ENCODE assay signal across 15 cellular contexts in genomic region chr15:63950911-63951481, GRCh38.
DNase-seq lines count a peak whose midpoint lies in the region; ATAC-seq and TF ChIP-seq lines count a peak whose summit lies in the region.
"Had no signal": no experiment of that assay in that cellular context is flagged by ENCODE, and none has a peak within 500 bp of the region (broad histone marks: within the 10 kb centered on the region; RNA-seq: fewer than 3 reads in every experiment).

No MANE protein-coding gene starts in this region.

- no peak overlapping the region for H3K4me3 ChIP-seq in ascending aorta
- no peak overlapping the region for H3K4me3 ChIP-seq in foreskin fibroblast (ENCODE audit: low read depth in 1 of 2, low read length in 2 of 2)
- no peak overlapping the region for H3K4me3 ChIP-seq in thyroid gland (replicated peaks in 1 of 3)

- H3K9me3 Mint-ChIP-seq in T-helper 2 cell treated with Interferon-gamma antibody and Interleukin-4, amounts not matched to agents 5 μg/mL and 100 μg/mL, for 36 hours, result peaks cover 2% of the 10 kb centered on the region
- H3K9me3 Mint-ChIP-seq: activated naive CD4-positive, alpha-beta T cell treated with anti-CD3 and anti-CD28 coated beads, Interleukin-2, amount 10 ng/mL, durations not matched to agents 7 days and 5 days; dendritic cell treated with granulocyte-macrophage colony-stimulating factor and Interleukin-4, amounts not matched to agents 40 ng/mL and 50 ng/mL, for 4 days had no signal

- WGBS in thyroid gland, 2 donors, result 79 to 84% methylated on average over 6 of the region's 6 CpGs

- no peak overlapping the region for H3K4me3 Mint-ChIP-seq in T-helper 2 cell treated with Interferon-gamma antibody and Interleukin-4, amounts not matched to agents 5 μg/mL and 100 μg/mL, for 36 hours
- H3K4me3 Mint-ChIP-seq: activated CD4-positive, alpha-beta memory T cell treated with anti-CD3 and anti-CD28 coated beads for 36 hours; activated naive CD4-positive, alpha-beta T cell treated with anti-CD3 and anti-CD28 coated beads, Interleukin-2, amount 10 ng/mL, durations not matched to agents 7 days and 5 days; dendritic cell treated with granulocyte-macrophage colony-stimulating factor and Interleukin-4, amounts not matched to agents 40 ng/mL and 50 ng/mL, for 4 days had no signal

- intact Hi-C loops in ascending aorta (cut with DNase I), result no loop called here
- intact Hi-C loops in thyroid gland (cut with DNase I), result no loop called here

- DNase-seq in T-helper 2 cell treated with Interferon-gamma antibody and Interleukin-4, amounts not matched to agents 5 μg/mL and 100 μg/mL, for 36 hours (ENCODE audit: low spot score), result peak; percentile 1
- DNase-seq in T-helper 2 cell (no peak), ascending aorta (ENCODE audit: low spot score in 2 of 2) (no peak), foreskin fibroblast (peak; percentile 80 to 90), thyroid gland (no peak), superior temporal gyrus (ENCODE audit: extremely low spot score) (no peak), nucleus accumbens (lab: John Stamatoyannopoulos, UW) (no peak)
- DNase-seq: activated CD4-positive, alpha-beta memory T cell treated with anti-CD3 and anti-CD28 coated beads for 36 hours; activated naive CD4-positive, alpha-beta T cell treated with anti-CD3 and anti-CD28 coated beads, Interleukin-2, amount 10 ng/mL, durations not matched to agents 7 days and 5 days; DMS 273 treated with DMSO at 0.1 percent for 48 hours; NCI-H2171; substantia nigra had no signal

- H3K36me3 ChIP-seq in ascending aorta (no peaks in the 10 kb centered on the region), thyroid gland (no peaks in the 10 kb centered on the region)

- no peaks in the 10 kb centered on the region for H3K27me3 ChIP-seq in ascending aorta
- no peaks in the 10 kb centered on the region for H3K27me3 ChIP-seq in thyroid gland

- no peak for TF ChIP-seq CTCF in ascending aorta (IDR thresholded peaks at IDR 0.05)
- TF ChIP-seq CTCF in foreskin fibroblast (IDR thresholded peaks at IDR 0.05; ENCODE audit: low read depth, low read length), result no peak
- TF ChIP-seq CTCF in thyroid gland (IDR thresholded peaks at IDR 0.05), result no peak

- H3K4me1 ChIP-seq in ascending aorta (peaks cover 0 to 11% of the 10 kb centered on the region in 2 donors), thyroid gland (peaks cover 2 to 14% of the 10 kb centered on the region in 2 donors)

- H3K27ac Mint-ChIP-seq in T-helper 2 cell treated with Interferon-gamma antibody and Interleukin-4, amounts not matched to agents 5 μg/mL and 100 μg/mL, for 36 hours, result no peak overlapping the region
- H3K27ac Mint-ChIP-seq: activated CD4-positive, alpha-beta memory T cell treated with anti-CD3 and anti-CD28 coated beads for 36 hours; activated naive CD4-positive, alpha-beta T cell treated with anti-CD3 and anti-CD28 coated beads, Interleukin-2, amount 10 ng/mL, durations not matched to agents 7 days and 5 days; dendritic cell treated with granulocyte-macrophage colony-stimulating factor and Interleukin-4, amounts not matched to agents 40 ng/mL and 50 ng/mL, for 4 days had no signal

- H3K36me3 Mint-ChIP-seq in T-helper 2 cell treated with Interferon-gamma antibody and Interleukin-4, amounts not matched to agents 5 μg/mL and 100 μg/mL, for 36 hours (ENCODE audit: low read depth), result no peaks in the 10 kb centered on the region
- H3K36me3 Mint-ChIP-seq: activated CD4-positive, alpha-beta memory T cell treated with anti-CD3 and anti-CD28 coated beads for 36 hours; activated naive CD4-positive, alpha-beta T cell treated with anti-CD3 and anti-CD28 coated beads, Interleukin-2, amount 10 ng/mL, durations not matched to agents 7 days and 5 days had no signal

- H3K27me3 Mint-ChIP-seq in T-helper 2 cell treated with Interferon-gamma antibody and Interleukin-4, amounts not matched to agents 5 μg/mL and 100 μg/mL, for 36 hours (ENCODE audit: low read depth), result peaks cover 4% of the 10 kb centered on the region
- H3K27me3 Mint-ChIP-seq: activated CD4-positive, alpha-beta memory T cell treated with anti-CD3 and anti-CD28 coated beads for 36 hours; activated naive CD4-positive, alpha-beta T cell treated with anti-CD3 and anti-CD28 coated beads, Interleukin-2, amount 10 ng/mL, durations not matched to agents 7 days and 5 days had no signal

- no peak for ATAC-seq in GM19328 (IDR thresholded peaks at IDR 0.05; ENCODE audit: unreplicated experiment)

- no peak for TF ChIP-seq POLR2A in thyroid gland (IDR thresholded peaks at IDR 0.05)

- H3K4me1 Mint-ChIP-seq in T-helper 2 cell treated with Interferon-gamma antibody and Interleukin-4, amounts not matched to agents 5 μg/mL and 100 μg/mL, for 36 hours (ENCODE audit: low read depth), result peaks cover 8% of the 10 kb centered on the region

- H3K9me3 ChIP-seq in ascending aorta (no peaks in the 10 kb centered on the region), thyroid gland (no peaks in the 10 kb centered on the region)

- H3K27ac ChIP-seq in ascending aorta (peak overlapping the region; percentile 61 to 66), thyroid gland (peak overlapping the region; percentile 10 to 43 (median 31))
- H3K27ac ChIP-seq: 22Rv1 had no signal

Comparison
In these comparisons a context has a peak if more than half of its experiments do, and no peak if none do; other contexts are left out.
1. DNase-seq: peak in T-helper 2 cell treated with Interferon-gamma antibody and Interleukin-4, amounts not matched to agents 5 μg/mL and 100 μg/mL, for 36 hours (single experiment) and foreskin fibroblast (2 of 2); none in T-helper 2 cell (0 of 5), ascending aorta (0 of 2), thyroid gland (0 of 2), superior temporal gyrus (single experiment) and nucleus accumbens (0 of 56).